7 cellular contexts compared by ENCODE assay signal in genomic region chr6:137758661-137759060, GRCh38.
"Had no signal": no experiment of that assay in that cellular context is flagged by ENCODE, and none has a peak within 500 bp of the region (broad histone marks: within the 10 kb centered on the region; RNA-seq: fewer than 3 reads in every experiment).

No MANE protein-coding gene starts in this region.

- H3K9me3 Mint-ChIP-seq: HFFc6, IgD-negative memory B cell had no signal

- DNase-seq: GM23248, GOT3, H7, HFFc6 had no signal

- ATAC-seq: HCT116, HepG2 had no signal

- H3K27ac Mint-ChIP-seq: HFFc6 had no signal

- H3K4me3 Mint-ChIP-seq: HFFc6, IgD-negative memory B cell had no signal

- H3K27me3 Mint-ChIP-seq: IgD-negative memory B cell had no signal
